In genomic region chr7:96654630-96655188, GRCh38 we compare ENCODE assay signal across 2 cellular contexts.
TF ChIP-seq lines count a peak whose summit lies in the region.

No MANE protein-coding gene starts in this region.

TF ChIP-seq in HEK293, 187 proteins besides CTCF, POLR2A, EP300 and RAD21:
- no peak for TF ChIP-seq ZNF596 (tag by site-specific recombination; IDR thresholded peaks at IDR 0.05)
- TF ChIP-seq ZIC2 (tag by site-specific recombination; IDR thresholded peaks at IDR 0.05), result peak; percentile 63

TF ChIP-seq in H1, 55 proteins besides CTCF, POLR2A, EP300 and RAD21:
- no peak for TF ChIP-seq CBX5 (IDR thresholded peaks at IDR 0.05; ENCODE audit: low read depth, low read length)
- no peak for TF ChIP-seq JUND (IDR thresholded peaks at IDR 0.05; ENCODE audit: low read length)
- TF ChIP-seq USF2 (IDR thresholded peaks at IDR 0.05; ENCODE audit: low read length), result no peak
- no peak for TF ChIP-seq TEAD4 (IDR thresholded peaks at IDR 0.05; ENCODE audit: low read depth, low read length)
- no peak for TF ChIP-seq RXRA (IDR thresholded peaks at IDR 0.05; ENCODE audit: insufficient read depth, low read depth, low read length)
- peak; percentile 58; the same call in 1 of the 2 replicates for TF ChIP-seq E2F6 (IDR thresholded peaks at IDR 0.05)
TF ChIP-seq in H1: peak in this region for 1.
